ENCODE assay signal across 9 cellular contexts in the genomic region with DNA sequence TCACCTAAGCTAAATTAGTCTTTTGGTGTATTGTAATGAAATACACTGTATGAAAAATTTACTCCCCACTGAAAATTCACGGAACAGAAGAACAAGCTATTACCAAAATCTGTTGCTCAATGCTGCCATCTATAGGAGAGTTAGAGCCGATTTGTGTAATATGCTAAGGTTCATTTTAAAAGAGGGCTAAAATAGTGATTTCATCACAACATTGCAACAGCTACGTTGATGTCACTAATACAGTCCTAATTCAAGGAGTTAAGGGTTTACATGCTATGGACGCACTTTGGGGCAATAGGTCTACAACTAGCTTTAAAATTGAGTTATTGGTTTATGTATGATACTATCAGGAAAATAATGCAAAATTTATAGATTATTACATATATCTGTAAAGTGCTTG. TPM values are rescaled to one million over a fixed set of nuclear protein-coding genes. Genes with fewer than 3 reads are reported as not detected.
A peak's percentile ranks its signal among the peaks of the same experiment; 100 is the strongest.
DNase-seq lines count a peak whose midpoint lies in the region; ATAC-seq and TF ChIP-seq lines count a peak whose summit lies in the region.
"Had no signal": no experiment of that assay in that cellular context is flagged by ENCODE, and none has a peak within 500 bp of the region (broad histone marks: within the 10 kb centered on the region; RNA-seq: fewer than 3 reads in every experiment).

No MANE protein-coding gene starts in this region.

- no peak overlapping the region for H3K27ac ChIP-seq in CD4-positive, CD25-positive, alpha-beta regulatory T cell (ENCODE audit: insufficient read depth, low read length, poor library complexity, severe bottlenecking)
- peak overlapping the region; percentile 95 for H3K27ac ChIP-seq in vagina

- no peak overlapping the region for H3K27ac Mint-ChIP-seq in CD4-positive, CD25-positive, alpha-beta regulatory T cell
- H3K27ac Mint-ChIP-seq: naive thymus-derived CD8-positive, alpha-beta T cell had no signal

- peak; percentile 70 for TF ChIP-seq CTCF in astrocyte of the spinal cord (IDR thresholded peaks at IDR 0.05; ENCODE audit: low read depth, low read length)
- peak in 2 of 3 experiments; percentile 60 to 68 for TF ChIP-seq CTCF in vagina (IDR thresholded peaks at IDR 0.05)

- peaks cover 9% of the 10 kb centered on the region for H3K27me3 ChIP-seq in CD4-positive, CD25-positive, alpha-beta regulatory T cell (ENCODE audit: control insufficient read depth, insufficient read depth, low read length)
- no peaks in the 10 kb centered on the region for H3K27me3 ChIP-seq in vagina

- no peaks in the 10 kb centered on the region for H3K9me3 Mint-ChIP-seq in CD4-positive, CD25-positive, alpha-beta regulatory T cell
- H3K9me3 Mint-ChIP-seq: naive thymus-derived CD8-positive, alpha-beta T cell had no signal

- H3K4me3 ChIP-seq in CD4-positive, CD25-positive, alpha-beta regulatory T cell (ENCODE audit: low read depth, low read length): no peak overlapping the region
- H3K4me3 ChIP-seq in astrocyte of the spinal cord (ENCODE audit: low read depth, low read length) (no peak overlapping the region), vagina (no peak overlapping the region)

- H3K4me1 ChIP-seq in CD4-positive, CD25-positive, alpha-beta regulatory T cell (ENCODE audit: control insufficient read depth, insufficient read depth, low read length, poor library complexity, severe bottlenecking): peaks cover 30% of the 10 kb centered on the region
- peaks cover 26% of the 10 kb centered on the region for H3K4me1 ChIP-seq in vagina

- in situ Hi-C loops in astrocyte of the spinal cord (cut with HindIII; ENCODE audit: low sequenced_read_pairs): no loop called here

- intact Hi-C loops in vagina (cut with DNase I): loop anchor here (5.0 kb wide), 1 partner anchor 185 kb away; no protein-coding TSS in a partner anchor

- ATAC-seq in CD4-positive, CD25-positive, alpha-beta regulatory T cell (ENCODE audit: low read depth in 2 of 2): no peak
- no peak for ATAC-seq in GM21528 (IDR thresholded peaks at IDR 0.05; ENCODE audit: low FRiP score, unreplicated experiment)
- ATAC-seq: naive thymus-derived CD8-positive, alpha-beta T cell had no signal

- peak overlapping the region in 2 of 4 donors; percentile 10 to 88 for H3K4me3 Mint-ChIP-seq in CD4-positive, CD25-positive, alpha-beta regulatory T cell

- DNase-seq in CD4-positive, CD25-positive, alpha-beta regulatory T cell: peak in 2 of 3 donors; percentile 71 to 82
- peak; percentile 79 for DNase-seq in HCEC 1CT
- DNase-seq in NCI-H510A (lab: John Stamatoyannopoulos, UW): peak; percentile 19
- peak; percentile 83 for DNase-seq in astrocyte of the spinal cord (ENCODE audit: low read depth, low spot score)
- peak; percentile 75 for DNase-seq in kidney glomerular epithelial cell (lab: John Stamatoyannopoulos, UW)
- DNase-seq in vagina (ENCODE audit: extremely low spot score in 2 of 2): no peak
- no peak for DNase-seq in activated CD4-positive, alpha-beta T cell treated with anti-CD3 and anti-CD28 coated beads, Interleukin-2, amount 50 U/mL, for 4 hours

- H3K4me1 Mint-ChIP-seq in CD4-positive, CD25-positive, alpha-beta regulatory T cell: peaks cover 4 to 20% (median 12%) of the 10 kb centered on the region in 4 donors

- no peak for TF ChIP-seq POLR2A in vagina (IDR thresholded peaks at IDR 0.05)

- H3K36me3 ChIP-seq in CD4-positive, CD25-positive, alpha-beta regulatory T cell (ENCODE audit: control insufficient read depth, insufficient read depth, low read length): no peaks in the 10 kb centered on the region
- H3K36me3 ChIP-seq in vagina: no peaks in the 10 kb centered on the region

- H3K36me3 Mint-ChIP-seq in CD4-positive, CD25-positive, alpha-beta regulatory T cell: no peaks in the 10 kb centered on the region
- H3K36me3 Mint-ChIP-seq: naive thymus-derived CD8-positive, alpha-beta T cell had no signal

- peaks cover 48% of the 10 kb centered on the region for H3K27me3 Mint-ChIP-seq in CD4-positive, CD25-positive, alpha-beta regulatory T cell

- no peaks in the 10 kb centered on the region for H3K9me3 ChIP-seq in CD4-positive, CD25-positive, alpha-beta regulatory T cell (ENCODE audit: control insufficient read depth in 2 of 2, low read length in 2 of 2)
- no peaks in the 10 kb centered on the region for H3K9me3 ChIP-seq in vagina

RNA-seq across cellular contexts. Expression of a gene that starts 3.0 kb away (rescaled TPM):
- 3.5 TPM for total RNA-seq in CD4-positive, CD25-positive, alpha-beta regulatory T cell
- polyA plus RNA-seq in CD4-positive, CD25-positive, alpha-beta regulatory T cell: under 1 TPM in 3 of 4 donors, not detected in 1; 0.05 to 0.17 (median 0.13) TPM
- total RNA-seq in vagina: 16.9 TPM

RNA-seq across cellular contexts. Expression of a gene that starts 33.3 kb away (rescaled TPM):
- total RNA-seq in CD4-positive, CD25-positive, alpha-beta regulatory T cell: 56.4 TPM
- 10 to 100 TPM; 24.7 to 39.6 (median 26.1) TPM for polyA plus RNA-seq in CD4-positive, CD25-positive, alpha-beta regulatory T cell
- total RNA-seq in vagina: 27.3 TPM

Comparison
In these comparisons a context has a peak if more than half of its experiments do, and no peak if none do; other contexts are left out.
1. DNase-seq: peak in CD4-positive, CD25-positive, alpha-beta regulatory T cell (2 of 3), HCEC 1CT (single experiment), NCI-H510A (single experiment), astrocyte of the spinal cord (single experiment) and kidney glomerular epithelial cell (single experiment); none in vagina (0 of 2) and activated CD4-positive, alpha-beta T cell treated with anti-CD3 and anti-CD28 coated beads, Interleukin-2, amount 50 U/mL, for 4 hours (0 of 2).